1 cellular context compared by ENCODE assay signal in the genomic region with DNA sequence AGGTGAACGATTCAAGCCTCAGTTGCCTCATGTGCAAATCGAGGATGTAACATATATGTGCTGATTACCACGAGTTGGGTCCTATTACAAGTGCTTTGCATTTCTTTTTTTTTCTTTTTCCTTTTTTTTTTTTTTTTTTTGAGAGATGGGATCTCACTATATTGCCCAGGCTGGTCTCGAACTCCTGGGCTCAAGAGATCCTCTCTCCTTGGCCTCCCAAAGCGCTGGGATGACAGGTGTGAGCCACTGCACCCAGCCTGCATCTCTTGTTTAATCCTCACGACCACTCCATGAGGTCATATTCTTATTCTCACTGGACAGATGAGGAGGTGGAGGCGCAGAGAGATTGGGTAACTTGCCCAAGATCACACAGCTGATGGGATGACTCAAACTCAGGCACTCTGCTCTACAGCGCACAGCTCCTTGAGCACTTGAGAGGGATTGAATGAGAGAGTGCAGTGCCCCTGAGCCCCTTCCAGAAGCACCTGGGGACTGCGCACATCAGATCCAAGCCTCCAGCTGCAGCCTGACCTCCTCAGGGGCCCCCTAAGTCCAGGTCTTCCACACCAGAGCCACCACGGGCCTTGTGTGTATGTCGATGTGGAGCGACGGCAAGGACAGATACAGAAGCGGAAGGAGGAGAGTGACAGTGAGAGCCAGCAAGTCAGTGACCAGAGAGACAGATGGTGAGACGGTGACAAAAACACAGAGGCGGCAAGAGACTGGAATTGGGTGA.
TF ChIP-seq lines count a peak whose summit lies in the region.

No MANE protein-coding gene starts in this region.

TF ChIP-seq in K562, 482 proteins besides CTCF, POLR2A, EP300 and RAD21:
- no peak for TF ChIP-seq SMARCE1 (IDR thresholded peaks at IDR 0.05)
- TF ChIP-seq ZFP1 (CRISPR knock-in tag; IDR thresholded peaks at IDR 0.05): no peak
- TF ChIP-seq BCOR (IDR thresholded peaks at IDR 0.05): peak; percentile 85
- peak; percentile 23 for TF ChIP-seq RBM25 (IDR thresholded peaks at IDR 0.05; ENCODE audit: low read depth, low read length, severe bottlenecking)
- TF ChIP-seq HMG20A (CRISPR knock-in tag; conservative IDR thresholded peaks at IDR 0.05): no peak
- TF ChIP-seq, protein P1, sequence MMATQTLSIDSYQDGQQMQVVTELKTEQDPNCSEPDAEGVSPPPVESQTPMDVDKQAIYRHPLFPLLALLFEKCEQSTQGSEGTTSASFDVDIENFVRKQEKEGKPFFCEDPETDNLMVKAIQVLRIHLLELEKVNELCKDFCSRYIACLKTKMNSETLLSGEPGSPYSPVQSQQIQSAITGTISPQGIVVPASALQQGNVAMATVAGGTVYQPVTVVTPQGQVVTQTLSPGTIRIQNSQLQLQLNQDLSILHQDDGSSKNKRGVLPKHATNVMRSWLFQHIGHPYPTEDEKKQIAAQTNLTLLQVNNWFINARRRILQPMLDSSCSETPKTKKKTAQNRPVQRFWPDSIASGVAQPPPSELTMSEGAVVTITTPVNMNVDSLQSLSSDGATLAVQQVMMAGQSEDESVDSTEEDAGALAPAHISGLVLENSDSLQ (IDR thresholded peaks at IDR 0.05): peak; percentile 57
- 0 out of 4 replicates have a peak, but pooled peaks of 1 of the 2 experiments have one; percentile 7 for TF ChIP-seq KDM1A (IDR thresholded peaks at IDR 0.05)
- peak; percentile 97 for TF ChIP-seq ZNF121 (CRISPR knock-in tag; conservative IDR thresholded peaks at IDR 0.05)
- TF ChIP-seq ZFP36 (IDR thresholded peaks at IDR 0.05; ENCODE audit: low read depth, low read length, partially characterized antibody): peak; percentile 50
- peak; percentile 51; the same call in 1 of the 2 replicates for TF ChIP-seq SMARCA5 (IDR thresholded peaks at IDR 0.05)
